Comparison of ENCODE assay signal across 10 cellular contexts in the genomic region with DNA sequence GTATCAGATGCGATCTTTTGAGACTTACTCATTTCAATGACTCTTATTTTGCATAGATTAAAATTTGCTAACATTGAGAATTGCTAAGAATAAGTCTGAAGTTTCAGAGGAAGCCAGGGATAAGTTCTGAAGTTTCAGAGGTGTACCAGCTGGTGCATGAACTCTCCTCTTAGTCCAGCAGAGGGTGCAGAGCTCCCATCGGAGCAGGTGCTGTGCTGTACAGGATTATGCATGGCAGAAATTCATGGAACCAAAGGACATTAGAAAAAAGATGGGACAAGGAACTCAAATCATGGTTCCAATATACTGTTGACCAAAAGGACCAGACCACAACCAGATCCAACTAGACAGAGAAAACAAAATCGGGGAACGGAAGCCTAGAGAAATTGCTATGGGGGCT. TPM values are rescaled to one million over a fixed set of nuclear protein-coding genes. Genes with fewer than 3 reads are reported as not detected.
DNase-seq lines count a peak whose midpoint lies in the region; ATAC-seq and TF ChIP-seq lines count a peak whose summit lies in the region.
"Had no signal": no experiment of that assay in that cellular context is flagged by ENCODE, and none has a peak within 500 bp of the region (broad histone marks: within the 10 kb centered on the region; RNA-seq: fewer than 3 reads in every experiment).

No MANE protein-coding gene starts in this region.

- no peak overlapping the region for H4K8ac ChIP-seq in trophoblast cell (ENCODE audit: low read depth, low read length)

- no CpG with 5 or more reads among the region's 4 CpGs for WGBS in trophoblast cell (ENCODE audit: extremely low coverage, insufficient coverage, insufficient read length)

- no peak overlapping the region for H2BK5ac ChIP-seq in trophoblast cell (ENCODE audit: low read depth, low read length, poor library complexity)

- no peak overlapping the region for H2AFZ ChIP-seq in trophoblast cell (ENCODE audit: insufficient read depth, low read length, poor library complexity)

- DNase-seq in astrocyte of the spinal cord (ENCODE audit: low read depth, low spot score) (no peak), trophoblast cell (peak; percentile 7 to 46)
- DNase-seq in activated naive CD4-positive, alpha-beta T cell treated with Interleukin-2 at 50 U/mL for 16 hours: no peak

- no peak overlapping the region for H3K4me3 ChIP-seq in astrocyte of the spinal cord (ENCODE audit: low read depth, low read length)
- H3K4me3 ChIP-seq in trophoblast cell (ENCODE audit: low read depth, low read length): no peak overlapping the region

- no peaks in the 10 kb centered on the region for H3K79me1 ChIP-seq in trophoblast cell (ENCODE audit: low read length)

- no peak overlapping the region for H3K23ac ChIP-seq in trophoblast cell (ENCODE audit: low read length)

- no peak overlapping the region for H2BK120ac ChIP-seq in trophoblast cell (ENCODE audit: insufficient read depth, low read length, poor library complexity)

- TF ChIP-seq CTCF in LNCAP (IDR thresholded peaks at IDR 0.05): peak; percentile 48; the same call in 1 of the 2 replicates
- peak; percentile 49 for TF ChIP-seq CTCF in astrocyte of the spinal cord (IDR thresholded peaks at IDR 0.05; ENCODE audit: low read depth, low read length)

- no peak overlapping the region for H4K12ac ChIP-seq in trophoblast cell (ENCODE audit: low read depth, low read length)

- H3K36me3 ChIP-seq in trophoblast cell (ENCODE audit: control insufficient read depth in 1 of 2, insufficient read depth in 2 of 2, low read length in 2 of 2): no peaks in the 10 kb centered on the region
- H3K36me3 ChIP-seq: neutrophil had no signal

- no peak overlapping the region for H2AK5ac ChIP-seq in trophoblast cell (ENCODE audit: low read length)

- H3K4me1 ChIP-seq in trophoblast cell (ENCODE audit: control insufficient read depth in 1 of 2, insufficient read depth in 2 of 2, low read length in 2 of 2): no peaks in the 10 kb centered on the region

- H3K18ac ChIP-seq in trophoblast cell (ENCODE audit: low read length): no peak overlapping the region

- no peak overlapping the region for H3K27ac ChIP-seq in trophoblast cell (ENCODE audit: low read depth, low read length)
- H3K27ac ChIP-seq: neutrophil had no signal

- ATAC-seq in GM19351 (IDR thresholded peaks at IDR 0.05; ENCODE audit: unreplicated experiment) (peak; percentile 72), GM21515 (IDR thresholded peaks at IDR 0.05; ENCODE audit: unreplicated experiment) (no peak), HG03432 (IDR thresholded peaks at IDR 0.05; ENCODE audit: unreplicated experiment) (no peak), HG03460 (IDR thresholded peaks at IDR 0.05; ENCODE audit: unreplicated experiment) (no peak)

- H3K9me3 ChIP-seq in trophoblast cell (ENCODE audit: insufficient read depth, low read depth, low read length): no peaks in the 10 kb centered on the region
- H3K9me3 ChIP-seq: neutrophil had no signal

- no peak overlapping the region for H3K14ac ChIP-seq in trophoblast cell (ENCODE audit: low read length)

- H4K91ac ChIP-seq in trophoblast cell (ENCODE audit: low read depth, low read length): no peak overlapping the region

- H3K4me2 ChIP-seq in trophoblast cell (ENCODE audit: low read length): no peak overlapping the region

- in situ Hi-C loops in astrocyte of the spinal cord (cut with HindIII; ENCODE audit: low sequenced_read_pairs): no loop called here

- no peaks in the 10 kb centered on the region for H3K27me3 ChIP-seq in trophoblast cell (ENCODE audit: insufficient read depth, low read length)
- H3K27me3 ChIP-seq: neutrophil had no signal

- no peaks in the 10 kb centered on the region for H3K79me2 ChIP-seq in trophoblast cell (ENCODE audit: control insufficient read depth, insufficient read depth, low read length, poor library complexity)

- no peak overlapping the region for H3K9ac ChIP-seq in trophoblast cell (ENCODE audit: low read length)

- H3K4ac ChIP-seq in trophoblast cell (ENCODE audit: low read depth, low read length): no peak overlapping the region

- H2BK12ac ChIP-seq in trophoblast cell (ENCODE audit: low read length): no peak overlapping the region

RNA-seq across cellular contexts. Expression of gene MGAM2, which starts 41.9 kb away (rescaled TPM):
- polyA plus RNA-seq in trophoblast cell (2013): 0.14 TPM in 2 replicates
- polyA plus RNA-seq: endothelial cell of umbilical vein had no signal

Comparison
In these comparisons a context has a peak if more than half of its experiments do, and no peak if none do; other contexts are left out.
1. DNase-seq: peak in trophoblast cell (2 of 2); none in astrocyte of the spinal cord (single experiment) and activated naive CD4-positive, alpha-beta T cell treated with Interleukin-2 at 50 U/mL for 16 hours (single experiment).